8 cellular contexts compared by ENCODE assay signal in genomic region chr1:214660900-214661299, GRCh38. TPM values are rescaled to one million over a fixed set of nuclear protein-coding genes. Genes with fewer than 3 reads are reported as not detected.
DNase-seq lines count a peak whose midpoint lies in the region; ATAC-seq and TF ChIP-seq lines count a peak whose summit lies in the region.

No MANE protein-coding gene starts in this region.

- peak overlapping the region; percentile 28; the same call in 1 of the 2 replicates for H2AFZ ChIP-seq in GM23248

- TF ChIP-seq CTCF in fibroblast of villous mesenchyme (IDR thresholded peaks at IDR 0.05; ENCODE audit: insufficient read depth, low read depth, low read length), result peak; percentile 86
- TF ChIP-seq CTCF in CD8-positive, alpha-beta T cell (IDR thresholded peaks at IDR 0.05), result no peak

- peaks cover 18% of the 10 kb centered on the region for H3K4me1 ChIP-seq in GM23248 (ENCODE audit: insufficient read depth)
- no peaks in the 10 kb centered on the region for H3K4me1 ChIP-seq in CD8-positive, alpha-beta T cell (ENCODE audit: insufficient read depth, low read length)

- no peaks in the 10 kb centered on the region for H3K79me2 ChIP-seq in GM23248 (ENCODE audit: insufficient read depth)

- H3K9ac ChIP-seq in GM23248, result peak overlapping the region; percentile 24; the same call in 1 of the 2 replicates

- peak; percentile 95 for DNase-seq in GM23248
- DNase-seq in SK-MEL-5 (ENCODE audit: low read depth, low spot score), result peak; percentile 83
- peak; percentile 91 for DNase-seq in fibroblast of villous mesenchyme (ENCODE audit: low read depth)
- peak; percentile 43 to 94 (median 68) for DNase-seq in posterior cingulate gyrus
- DNase-seq in COLO829 (ENCODE audit: low spot score), result no peak
- no peak for DNase-seq in CD8-positive, alpha-beta T cell
- no peak for DNase-seq in COR-L47 (lab: John Stamatoyannopoulos, UW)

- H3K36me3 ChIP-seq in GM23248 (ENCODE audit: low read depth), result no peaks in the 10 kb centered on the region; the same call in 1 of the 2 replicates
- no peaks in the 10 kb centered on the region for H3K36me3 ChIP-seq in CD8-positive, alpha-beta T cell (ENCODE audit: insufficient read depth, low read length)

- peaks cover 22% of the 10 kb centered on the region for H3K36me3 Mint-ChIP-seq in CD8-positive, alpha-beta T cell

- H3K9me3 Mint-ChIP-seq in CD8-positive, alpha-beta T cell, result no peaks in the 10 kb centered on the region

- H3K27ac ChIP-seq in GM23248, result peak overlapping the region; percentile 20; the same call in 1 of the 2 replicates
- no peak overlapping the region for H3K27ac ChIP-seq in CD8-positive, alpha-beta T cell (ENCODE audit: low read depth, low read length)

- CTCF ChIA-PET in CD8-positive, alpha-beta T cell (lab: Charles Lee), result interaction anchor here (1.1 to 1.8 kb wide), 2 partner anchors 12 to 23 kb away, joined by 3 to 7 read pairs; no protein-coding TSS in a partner anchor

- no peak overlapping the region for H3K27ac Mint-ChIP-seq in CD8-positive, alpha-beta T cell

- H3K4me3 ChIP-seq in GM23248, result no peak overlapping the region
- H3K4me3 ChIP-seq in fibroblast of villous mesenchyme (ENCODE audit: low read depth, low read length), result no peak overlapping the region
- H3K4me3 ChIP-seq in CD8-positive, alpha-beta T cell (ENCODE audit: low read depth, low read length), result no peak overlapping the region

- no peaks in the 10 kb centered on the region for H3K27me3 Mint-ChIP-seq in CD8-positive, alpha-beta T cell (ENCODE audit: low read depth)

- no peaks in the 10 kb centered on the region for H3K27me3 ChIP-seq in GM23248 (replicated peaks; ENCODE audit: insufficient read depth)
- H3K27me3 ChIP-seq in CD8-positive, alpha-beta T cell (ENCODE audit: insufficient read depth, low read length), result no peaks in the 10 kb centered on the region

- no peaks in the 10 kb centered on the region for H3K9me2 ChIP-seq in GM23248 (ENCODE audit: insufficient read depth)

- H3K4me1 Mint-ChIP-seq in CD8-positive, alpha-beta T cell (ENCODE audit: low read depth), result peaks cover 2% of the 10 kb centered on the region

- peak overlapping the region; percentile 35 for H3K4me2 ChIP-seq in GM23248 (ENCODE audit: unreplicated experiment)

- H3K9me3 ChIP-seq in GM23248 (ENCODE audit: low read depth), result no peaks in the 10 kb centered on the region
- H3K9me3 ChIP-seq in CD8-positive, alpha-beta T cell (ENCODE audit: low read length), result no peaks in the 10 kb centered on the region

- H3K4me3 Mint-ChIP-seq in CD8-positive, alpha-beta T cell, result no peak overlapping the region

- POLR2A ChIA-PET in CD8-positive, alpha-beta T cell (lab: Charles Lee), result no interaction called here

- WGBS in GM23248 (ENCODE audit: low coverage in 1 of 2, low lambda C conversion rate in 2 of 2, missing lambda C conversion rate in 2 of 2), 2 experiments, result 5 to 14% methylated on average over 4 of the region's 4 CpGs

- intact Hi-C loops in posterior cingulate gyrus (cut with DNase I), result loop anchor here (2.0 to 5.0 kb wide), 2 partner anchors 486 to 864 kb away; no protein-coding TSS in a partner anchor
- intact Hi-C loops in CD8-positive, alpha-beta T cell (cut with DNase I, micrococcal nuclease), result loop anchor here in 1 of 2 experiments (5.0 kb wide), 1 partner anchor 51 kb away; no protein-coding TSS in a partner anchor

- ATAC-seq in CD8-positive, alpha-beta T cell, result no peak
- ATAC-seq in GM19351 (IDR thresholded peaks at IDR 0.05; ENCODE audit: unreplicated experiment), result no peak

- H4K20me1 ChIP-seq in GM23248 (ENCODE audit: insufficient read depth), result no peaks in the 10 kb centered on the region

- H3F3A ChIP-seq in GM23248 (ENCODE audit: insufficient read depth), result peaks cover 21% of the 10 kb centered on the region; the same call in 1 of the 2 replicates

- in situ Hi-C loops in GM23248 (cut with MboI) (no loop called here), SK-MEL-5 (cut with HindIII; ENCODE audit: low pct_unique_long_range_greater_than_20kb, low sequenced_read_pairs) (no loop called here)

RNA-seq across cellular contexts. Expression of gene CENPF, which starts 57.9 kb away (rescaled TPM):
- total RNA-seq in GM23248 (2014; rRNA removed; shearing (Covaris generic)), result 15.2 and 25.9 TPM in 2 replicates
- polyA plus RNA-seq in GM23248 (2016; fragmentation: Nextera tagmentation; extraction: Ambion mirVana), result 24.2 and 29.1 TPM in 2 replicates
- total RNA-seq in SK-MEL-5 (2014; rRNA removed; shearing (Covaris generic)), result 58.1 and 66.4 TPM in 2 replicates
- polyA plus RNA-seq in SK-MEL-5 (2015; cell fraction: cytosol; rRNA removed), result 68.0 and 73.8 TPM in 2 replicates
- polyA plus RNA-seq in SK-MEL-5 (2015; cell fraction: nucleus; rRNA removed), result 75.3 and 78.0 TPM in 2 replicates
- total RNA-seq in fibroblast of villous mesenchyme, result 19.3 and 30.7 TPM in 2 replicates
- total RNA-seq in CD8-positive, alpha-beta T cell, result 1 to 10 TPM; 1.5 to 2.0 TPM

Comparison
In these comparisons a context has a peak if more than half of its experiments do, and no peak if none do; other contexts are left out.
1. DNase-seq: peak in GM23248 (single experiment), SK-MEL-5 (single experiment), fibroblast of villous mesenchyme (single experiment) and posterior cingulate gyrus (10 of 10); none in COLO829 (single experiment), CD8-positive, alpha-beta T cell (0 of 7) and COR-L47 (single experiment).